9 cellular contexts compared by ENCODE assay signal in genomic region chr15:43517354-43518072, GRCh38. TPM values are rescaled to one million over a fixed set of nuclear protein-coding genes. Genes with fewer than 3 reads are reported as not detected.
DNase-seq lines count a peak whose midpoint lies in the region; ATAC-seq and TF ChIP-seq lines count a peak whose summit lies in the region.
"Had no signal": no experiment of that assay in that cellular context is flagged by ENCODE, and none has a peak within 500 bp of the region (broad histone marks: within the 10 kb centered on the region; RNA-seq: fewer than 3 reads in every experiment).

Gene MAP1A, plus strand, starts transcription at chr15:43517608. Its CDS starts 3,866 bp downstream, at chr15:43521474.

- peaks cover 32% of the 10 kb centered on the region for H3K4me1 Mint-ChIP-seq in CD14-positive monocyte

- H3K4me3 Mint-ChIP-seq in CD14-positive monocyte, result peak within 1 kb of the TSS; percentile 80 to 91

- intact Hi-C loops in CD14-positive monocyte (cut with micrococcal nuclease) (loop anchor here in 1 of 2 donors (10.0 kb wide), 1 partner anchor 73 kb away; no protein-coding TSS in a partner anchor), sciatic nerve (cut with DNase I) (no loop called here)

- TF ChIP-seq CTCF in CD14-positive monocyte (IDR thresholded peaks at IDR 0.05) (no peak), astrocyte of the spinal cord (IDR thresholded peaks at IDR 0.05; ENCODE audit: low read depth, low read length) (no peak)

- H3K36me3 ChIP-seq in iPS-15b (ENCODE audit: control insufficient read depth, insufficient read depth, low read length), result peaks cover 4% of the 10 kb centered on the region

- H3K9ac ChIP-seq in iPS-15b (ENCODE audit: low read depth, low read length), result no peak within 1 kb of the TSS
- H3K9ac ChIP-seq: parathyroid adenoma had no signal

- ATAC-seq in sciatic nerve (peak; percentile 83), HG03025 (IDR thresholded peaks at IDR 0.05; ENCODE audit: low FRiP score, unreplicated experiment) (no peak), HG03342 (IDR thresholded peaks at IDR 0.05; ENCODE audit: unreplicated experiment) (no peak)

- H3K36me3 Mint-ChIP-seq in CD14-positive monocyte, result no peaks in the 10 kb centered on the region

- H3K27ac Mint-ChIP-seq in CD14-positive monocyte, result peak within 1 kb of the TSS in 1 of 7 donors; percentile 11

- H3K9me3 ChIP-seq in iPS-15b (ENCODE audit: control insufficient read depth, insufficient read depth, low read length), result no peaks in the 10 kb centered on the region

- H3K9me3 Mint-ChIP-seq in CD14-positive monocyte, result peaks cover 0 to 4% (median 0%) of the 10 kb centered on the region in 7 donors

- DNase-seq in CD14-positive monocyte (ENCODE audit: low spot score) (no peak), NCI-H1092 (lab: John Stamatoyannopoulos, UW) (peak; percentile 14), astrocyte of the spinal cord (ENCODE audit: low read depth, low spot score) (peak; percentile 67), sciatic nerve (ENCODE audit: low spot score) (peak; percentile 78), OCI-M2 (lab: John Stamatoyannopoulos, UW; ENCODE audit: unreplicated experiment) (no peak)

- H3K4me3 ChIP-seq in astrocyte of the spinal cord (ENCODE audit: low read depth, low read length) (peak within 1 kb of the TSS; percentile 74), iPS-15b (ENCODE audit: low read depth, low read length) (peak within 1 kb of the TSS; percentile 63)

- peaks cover 49% of the 10 kb centered on the region for H3K27me3 ChIP-seq in iPS-15b (ENCODE audit: control insufficient read depth, insufficient read depth, low read length)

- H3K27me3 Mint-ChIP-seq in CD14-positive monocyte (ENCODE audit: low read depth in 3 of 3), result peaks cover 28 to 36% (median 29%) of the 10 kb centered on the region in 3 donors

- in situ Hi-C loops in astrocyte of the spinal cord (cut with HindIII; ENCODE audit: low sequenced_read_pairs), result no loop called here

- peaks cover 13% of the 10 kb centered on the region for H3K4me1 ChIP-seq in iPS-15b (ENCODE audit: control insufficient read depth, insufficient read depth, low read length)
- H3K4me1 ChIP-seq: parathyroid adenoma had no signal

RNA-seq across cellular contexts. Expression of gene MAP1A, which starts in this region (rescaled TPM):
- under 1 TPM in 1 of 2 donors, not detected in 1; 0.02 TPM for polyA plus RNA-seq in CD14-positive monocyte
- total RNA-seq in sciatic nerve, result 32.4 TPM

Comparison
In these comparisons a context has a peak if more than half of its experiments do, and no peak if none do; other contexts are left out.
1. DNase-seq: peak in NCI-H1092 (single experiment), astrocyte of the spinal cord (single experiment) and sciatic nerve (single experiment); none in CD14-positive monocyte (single experiment) and OCI-M2 (single experiment).